In the genomic region with DNA sequence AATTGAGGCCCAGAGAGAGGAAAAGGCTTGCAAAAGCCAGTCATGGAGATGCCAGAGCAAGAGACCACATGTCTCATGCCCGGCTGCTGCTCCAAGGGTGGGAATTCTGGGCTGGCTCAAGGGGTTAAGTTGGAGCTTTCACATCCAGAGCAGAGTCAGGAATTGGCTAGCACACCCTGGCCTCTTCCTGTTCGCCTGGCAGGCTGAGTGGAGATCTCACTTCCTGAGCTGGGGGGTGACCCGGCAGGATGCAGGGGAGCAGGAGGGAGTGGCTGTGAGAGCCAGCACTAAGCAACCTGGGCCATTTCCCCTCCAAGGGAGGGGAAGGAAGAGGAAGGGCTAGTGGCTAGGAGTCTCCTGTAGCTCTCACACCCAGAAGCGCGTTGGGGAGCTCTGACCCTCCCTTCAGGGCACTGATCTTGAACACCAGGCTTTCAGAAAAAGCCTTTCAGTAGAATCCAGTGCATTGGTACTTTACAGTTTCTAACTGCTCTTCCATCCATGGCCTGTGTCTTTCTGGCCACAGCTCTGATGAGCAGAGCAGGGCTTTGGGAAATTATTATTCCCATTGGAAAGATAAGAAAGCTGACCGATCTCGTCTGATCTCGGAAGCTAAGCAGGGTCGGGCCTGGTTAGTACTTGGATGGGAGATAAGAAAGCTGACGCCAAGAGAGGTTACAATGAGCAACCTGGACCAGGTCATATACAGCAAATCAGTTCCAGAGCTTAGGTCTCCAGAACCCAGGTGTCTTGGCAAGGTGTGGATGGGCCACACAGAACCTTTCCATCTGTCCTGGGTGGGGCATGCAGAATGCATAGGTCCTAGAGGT, we compare ENCODE assay signal across 10 cellular contexts. TPM values are rescaled to one million over a fixed set of nuclear protein-coding genes. Genes with fewer than 3 reads are reported as not detected.
DNase-seq lines count a peak whose midpoint lies in the region; ATAC-seq and TF ChIP-seq lines count a peak whose summit lies in the region.
"Had no signal": no experiment of that assay in that cellular context is flagged by ENCODE, and none has a peak within 500 bp of the region (broad histone marks: within the 10 kb centered on the region; RNA-seq: fewer than 3 reads in every experiment).

No MANE protein-coding gene starts in this region.

- no peak overlapping the region for H4K8ac ChIP-seq in neuronal stem cell (ENCODE audit: low read depth, low read length)

- H3K14ac ChIP-seq in neuronal stem cell (ENCODE audit: low read length) = no peak overlapping the region

- H3K4me1 ChIP-seq in Panc1 (ENCODE audit: control insufficient read depth, insufficient read depth, low read length) = peaks cover 29% of the 10 kb centered on the region
- peaks cover 6 to 11% of the 10 kb centered on the region in 2 donors for H3K4me1 ChIP-seq in neuronal stem cell (ENCODE audit: control insufficient read depth in 2 of 2, insufficient read depth in 1 of 2, low read depth in 1 of 2, low read length in 2 of 2)
- peaks cover 8% of the 10 kb centered on the region; the same call in 1 of the 2 replicates for H3K4me1 ChIP-seq in BE2C

- no peak overlapping the region for H3K4ac ChIP-seq in neuronal stem cell (ENCODE audit: low read length)

- H3K18ac ChIP-seq in neuronal stem cell (ENCODE audit: low read length) = no peak overlapping the region

- no CpG with 5 or more reads among the region's 10 CpGs for WGBS in neuronal stem cell (ENCODE audit: extremely low coverage in 2 of 2, insufficient read length in 2 of 2, insufficient replicate concordance in 1 of 2), 2 donors

- no peaks in the 10 kb centered on the region for H3K36me3 ChIP-seq in Panc1 (ENCODE audit: control insufficient read depth, insufficient read depth, low read length)
- no peaks in the 10 kb centered on the region for H3K36me3 ChIP-seq in neuronal stem cell (replicated peaks in 1 of 2; ENCODE audit: control insufficient read depth in 2 of 2, insufficient read depth in 2 of 2, low read length in 2 of 2)
- no peaks in the 10 kb centered on the region for H3K36me3 ChIP-seq in BE2C

- no peak overlapping the region for H2AK5ac ChIP-seq in neuronal stem cell (ENCODE audit: low read depth, low read length)

- TF ChIP-seq CTCF in Panc1 (IDR thresholded peaks at IDR 0.05) (no peak), fibroblast of pulmonary artery (IDR thresholded peaks at IDR 0.05; ENCODE audit: low read length, missing control alignments) (no peak), BE2C (IDR thresholded peaks at IDR 0.05; ENCODE audit: low read depth, low read length) (no peak)

- H3K27ac ChIP-seq in Panc1 (ENCODE audit: low read length) (peak overlapping the region; percentile 19; the same call in 1 of the 2 replicates), neuronal stem cell (replicated peaks; ENCODE audit: low read length) (no peak overlapping the region)

- H3K27me3 ChIP-seq in Panc1 (ENCODE audit: control insufficient read depth, insufficient read depth, low read length) = no peaks in the 10 kb centered on the region
- H3K27me3 ChIP-seq in neuronal stem cell (ENCODE audit: control insufficient read depth in 3 of 3, insufficient read depth in 3 of 3, low read depth in 1 of 3, low read length in 3 of 3) = peaks cover 0 to 3% (median 0%) of the 10 kb centered on the region in 3 experiments
- H3K27me3 ChIP-seq in BE2C = no peaks in the 10 kb centered on the region

- CTCF ChIA-PET in Panc1 (lab: Charles Lee) (no interaction called here), HEK293T (lab: Yijun Ruan, JAX) (interaction anchor here (0.6 to 1.5 kb wide), 4 partner anchors 12 to 1230 kb away, joined by 3 to 4 read pairs (median 3); no protein-coding TSS in a partner anchor)

- POLR2A ChIA-PET in Panc1 (lab: Charles Lee) (interaction anchor here (0.7 to 1.1 kb wide), 2 partner anchors 14 to 128 kb away, joined by 3 to 5 read pairs; no protein-coding TSS in a partner anchor), HEK293T (lab: Yijun Ruan, JAX) (no interaction called here)

- H2BK15ac ChIP-seq in neuronal stem cell (ENCODE audit: low read length) = no peak overlapping the region

- H3K9me3 ChIP-seq in Panc1 (ENCODE audit: control insufficient read depth, insufficient read depth, low read depth, low read length) (no peaks in the 10 kb centered on the region), neuronal stem cell (replicated peaks in 1 of 2; ENCODE audit: control insufficient read depth in 2 of 2, insufficient read depth in 1 of 2, low read depth in 1 of 2, low read length in 2 of 2) (no peaks in the 10 kb centered on the region), BE2C (no peaks in the 10 kb centered on the region)

- H2BK12ac ChIP-seq in neuronal stem cell (ENCODE audit: low read length) = no peak overlapping the region

- DNase-seq in G401 (ENCODE audit: low spot score) = peak; percentile 92
- DNase-seq in Panc1 (ENCODE audit: low read depth, low spot score) = no peak
- peak; percentile 49 for DNase-seq in fibroblast of pulmonary artery (ENCODE audit: low read depth)
- DNase-seq in neuronal stem cell (ENCODE audit: low spot score) = no peak
- DNase-seq in BE2C = no peak
- DNase-seq in NCI-H1930 (lab: John Stamatoyannopoulos, UW) = no peak
- DNase-seq in HEK293T (ENCODE audit: extremely low spot score) = no peak
- DNase-seq: activated T-cell treated with anti-CD3 and anti-CD28 coated beads, Interleukin-2, amount 50 U/mL, for 48 hours; T-helper 17 cell had no signal

- H2BK120ac ChIP-seq in neuronal stem cell (ENCODE audit: low read depth, low read length) = no peak overlapping the region

- no peak overlapping the region for H3K9ac ChIP-seq in neuronal stem cell (ENCODE audit: low read depth, low read length, poor library complexity)

- in situ Hi-C loops in G401 (cut with HindIII; ENCODE audit: low sequenced_read_pairs) = no loop called here
- in situ Hi-C loops in Panc1 (cut with HindIII; ENCODE audit: low pct_unique_long_range_greater_than_20kb, low sequenced_read_pairs) = no loop called here

- ATAC-seq in Panc1 (no peak; the same call in 1 of the 2 replicates), HG02763 (IDR thresholded peaks at IDR 0.05; ENCODE audit: unreplicated experiment) (no peak)
- ATAC-seq: T-helper 17 cell had no signal

- H3K23ac ChIP-seq in neuronal stem cell (ENCODE audit: low read depth, low read length, poor library complexity) = no peak overlapping the region

- no peak overlapping the region for H4K91ac ChIP-seq in neuronal stem cell (ENCODE audit: low read depth, low read length, poor library complexity)

- H2BK5ac ChIP-seq in neuronal stem cell (ENCODE audit: low read length) = no peak overlapping the region

- H3K4me3 ChIP-seq in Panc1 (ENCODE audit: low read depth in 2 of 2, low read length in 2 of 2) = no peak overlapping the region
- H3K4me3 ChIP-seq in fibroblast of pulmonary artery (replicated peaks; ENCODE audit: low read depth, low read length) = no peak overlapping the region
- no peak overlapping the region for H3K4me3 ChIP-seq in neuronal stem cell (ENCODE audit: low read length in 2 of 2)
- no peak overlapping the region for H3K4me3 ChIP-seq in BE2C (ENCODE audit: low read depth, low read length)

- no TSS peak for BruUV-seq in Panc1 (replicated peaks; lab: Mats Ljungman, UMichigan)

- H3K79me1 ChIP-seq in neuronal stem cell (ENCODE audit: low read depth, low read length) = no peaks in the 10 kb centered on the region

- H2AFZ ChIP-seq in neuronal stem cell (ENCODE audit: low read length) = peak overlapping the region; percentile 71

- H3K4me2 ChIP-seq in neuronal stem cell (ENCODE audit: insufficient read depth, low read length, poor library complexity, severe bottlenecking) = no peak overlapping the region

- intact Hi-C loops in Panc1 (cut with micrococcal nuclease; ENCODE audit: unreplicated experiment) = no loop called here

TF ChIP-seq in HEK293T, 16 proteins besides CTCF, POLR2A, EP300 and RAD21 (continues in another document):
- TF ChIP-seq HDGF (IDR thresholded peaks at IDR 0.05; ENCODE audit: borderline replicate concordance) (no peak), FOXK2 (IDR thresholded peaks at IDR 0.05) (no peak), FOXM1 (IDR thresholded peaks at IDR 0.05; ENCODE audit: borderline replicate concordance) (no peak), LEF1 (IDR thresholded peaks at IDR 0.05; ENCODE audit: borderline replicate concordance) (no peak), L3MBTL2 (conservative IDR thresholded peaks at IDR 0.05) (no peak), NFRKB (IDR thresholded peaks at IDR 0.05) (no peak), TARDBP (IDR thresholded peaks at IDR 0.05) (no peak), BHLHE40 (IDR thresholded peaks at IDR 0.05; ENCODE audit: borderline replicate concordance) (no peak), SP1 (IDR thresholded peaks at IDR 0.05) (no peak), ARNT (IDR thresholded peaks at IDR 0.05) (no peak), ELF4 (IDR thresholded peaks at IDR 0.05) (no peak), FOXA1 (IDR thresholded peaks at IDR 0.05) (no peak), ZNF384 (IDR thresholded peaks at IDR 0.05) (no peak), SUZ12 (IDR thresholded peaks at IDR 0.05) (no peak)

RNA-seq across cellular contexts. Expression of gene CCM2L, which starts 2.2 kb away (rescaled TPM):
- 40.7 and 52.6 TPM in 2 replicates for total RNA-seq in G401 (2014; rRNA removed; shearing (Covaris generic))
- 45.4 TPM for total RNA-seq in Panc1 (2021; ENCODE audit: unreplicated experiment)
- polyA plus RNA-seq in Panc1 (2012; ENCODE audit: insufficient read length) = 25.5 TPM
- polyA plus RNA-seq in neuronal stem cell (2013, experiment 1 of 2) = 1.4 TPM
- 1.2 TPM for polyA plus RNA-seq in neuronal stem cell (2013, experiment 2 of 2)
- 1.3 TPM for polyA plus RNA-seq in BE2C (2012; ENCODE audit: insufficient read depth, insufficient read length, low read depth)
- total RNA-seq: T-helper 17 cell had no signal

RNA-seq across cellular contexts. Expression of gene XKR7, which starts 40.1 kb away (rescaled TPM):
- total RNA-seq in G401 (2014; rRNA removed; shearing (Covaris generic)) = 5.7 and 6.8 TPM in 2 replicates
- total RNA-seq in Panc1 (2021; ENCODE audit: unreplicated experiment) = 6.2 TPM
- 2.8 TPM for polyA plus RNA-seq in Panc1 (2012; ENCODE audit: insufficient read length)
- polyA plus RNA-seq in neuronal stem cell (2013, experiment 1 of 2) = 0.06 TPM
- polyA plus RNA-seq in neuronal stem cell (2013, experiment 2 of 2) = 0.07 TPM
- polyA plus RNA-seq in BE2C (2012; ENCODE audit: insufficient read depth, insufficient read length, low read depth) = 63.7 TPM
- total RNA-seq: T-helper 17 cell had no signal

RNA-seq across cellular contexts. Expression of gene HCK, which starts 44.0 kb away (rescaled TPM):
- 0.12 and 0.41 TPM in 2 replicates for total RNA-seq in G401 (2014; rRNA removed; shearing (Covaris generic))
- 0.98 TPM for total RNA-seq in Panc1 (2021; ENCODE audit: unreplicated experiment)
- 1.1 TPM for polyA plus RNA-seq in Panc1 (2012; ENCODE audit: insufficient read length)
- polyA plus RNA-seq in neuronal stem cell (2013, experiment 1 of 2) = 0.25 TPM
- polyA plus RNA-seq in neuronal stem cell (2013, experiment 2 of 2) = 0.14 TPM
- polyA plus RNA-seq in BE2C (2012; ENCODE audit: insufficient read depth, insufficient read length, low read depth) = not detected

RNA-seq across cellular contexts. Expression of gene PDRG1, which starts 56.2 kb away (rescaled TPM):
- 37.4 and 50.9 TPM in 2 replicates for total RNA-seq in G401 (2014; rRNA removed; shearing (Covaris generic))
- total RNA-seq in Panc1 (2021; ENCODE audit: unreplicated experiment) = 48.2 TPM
- polyA plus RNA-seq in Panc1 (2012; ENCODE audit: insufficient read length) = 43.6 TPM
- 20.2 TPM for polyA plus RNA-seq in neuronal stem cell (2013, experiment 1 of 2)
- polyA plus RNA-seq in neuronal stem cell (2013, experiment 2 of 2) = 20.3 TPM
- 93.4 TPM for polyA plus RNA-seq in BE2C (2012; ENCODE audit: insufficient read depth, insufficient read length, low read depth)

Comparison
In these comparisons a context has a peak if more than half of its experiments do, and no peak if none do; other contexts are left out.
1. DNase-seq: peak in G401 (single experiment) and fibroblast of pulmonary artery (single experiment); none in Panc1 (single experiment), neuronal stem cell (single experiment), BE2C (single experiment), NCI-H1930 (0 of 2) and HEK293T (single experiment).